Comparison of ENCODE assay signal across 9 cellular contexts in genomic region chr14:54902143-54902520, GRCh38. TPM values are rescaled to one million over a fixed set of nuclear protein-coding genes. Genes with fewer than 3 reads are reported as not detected.
A peak's percentile ranks its signal among the peaks of the same experiment; 100 is the strongest.
DNase-seq lines count a peak whose midpoint lies in the region; ATAC-seq, FAIRE-seq and TF ChIP-seq lines count a peak whose summit lies in the region.
"Had no signal": no experiment of that assay in that cellular context is flagged by ENCODE, and none has a peak within 500 bp of the region (broad histone marks: within the 10 kb centered on the region; RNA-seq: fewer than 3 reads in every experiment).

No MANE protein-coding gene starts in this region.

- no TSS peak for BruUV-seq in HepG2 (replicated peaks; lab: Mats Ljungman, UMichigan)

- H3K4me3 ChIP-seq in HepG2 (replicated peaks in 1 of 3; ENCODE audit: insufficient read depth in 1 of 3, low read depth in 2 of 3, low read length in 3 of 3): peak overlapping the region; percentile 82 to 98 (median 93)

- TF ChIP-seq RAD21 in HepG2 (CRISPR knock-in tag; IDR thresholded peaks at IDR 0.05): no peak; the same call in 1 of the 2 replicates

- POLR2A ChIA-PET in HepG2 (lab: Yijun Ruan, JAX): interaction anchor here (1.1 to 1.9 kb wide), 3 partner anchors 16 to 64 kb away, joined by 3 to 8 read pairs (median 5); no protein-coding TSS in a partner anchor

- H3K36me3 ChIP-seq in HepG2 (replicated peaks in 1 of 2; ENCODE audit: control insufficient read depth in 1 of 2, insufficient read depth in 2 of 2, low read length in 2 of 2): no peaks in the 10 kb centered on the region; a peak in 1 of 5 replicates

- peak overlapping the region; percentile 84 for H3K9ac ChIP-seq in HepG2 (ENCODE audit: insufficient read depth, low read depth, low read length)

- peaks cover 25% of the 10 kb centered on the region for H3K79me2 ChIP-seq in HepG2 (ENCODE audit: insufficient read depth, low read length)

- intact Hi-C loops in HepG2 (cut with micrococcal nuclease; ENCODE audit: unreplicated experiment): loop anchor here (5.0 to 10.0 kb wide), 4 partner anchors 40 to 337 kb away; partner anchors contain the start of gene SAMD4A

- peak; percentile 36; the same call in 1 of the 2 replicates for TF ChIP-seq CTCF in HepG2 (CRISPR knock-in tag; IDR thresholded peaks at IDR 0.05)

- H4K20me1 ChIP-seq in HepG2 (ENCODE audit: insufficient read depth, low read length): peaks cover 2% of the 10 kb centered on the region; the same call in 1 of the 2 replicates

- no peaks in the 10 kb centered on the region; a peak in 1 of 5 replicates for H3K27me3 ChIP-seq in HepG2 (ENCODE audit: control insufficient read depth in 1 of 2, insufficient read depth in 2 of 2, low read length in 2 of 2)

- in situ Hi-C loops in HepG2 (cut with HindIII; ENCODE audit: extremely low pct_ligation_motif_present, low pct_unique_long_range_greater_than_20kb): no loop called here

- H2AFZ ChIP-seq in HepG2 (ENCODE audit: low read length): no peak overlapping the region

- TF ChIP-seq POLR2A in HepG2 (IDR thresholded peaks at IDR 0.05; ENCODE audit: insufficient read depth in 1 of 2, low read depth in 2 of 2, low read length in 2 of 2): no peak

- ATAC-seq in HG02840 (IDR thresholded peaks at IDR 0.05; ENCODE audit: low FRiP score, unreplicated experiment): peak; percentile 50
- ATAC-seq in activated CD4-positive, CD25-positive, alpha-beta regulatory T cell treated with anti-CD3 and anti-CD28 coated beads, Interleukin-2, amount 50 U/mL, for 24 hours: peak; percentile 66 to 68
- peak; percentile 82 for ATAC-seq in HepG2

- DNase-seq in NCI-H526 (lab: John Stamatoyannopoulos, UW) (peak; percentile 48 to 86), NCI-H526 treated with DMSO at 0.1 percent for 48 hours (lab: John Stamatoyannopoulos, UW) (no peak), NCI-H2107 (lab: John Stamatoyannopoulos, UW) (peak; percentile 32), cerebellar cortex (ENCODE audit: low spot score) (peak; percentile 31), HepG2 (ENCODE audit: low spot score) (peak; percentile 62)
- peak; percentile 49 to 66 (median 62) for DNase-seq in stimulated activated CD4-positive, alpha-beta T cell treated with anti-CD3 and anti-CD28 coated beads, TNF-alpha, amount 100 ng/mL, for 1 hour (ENCODE audit: low read depth in 3 of 3, low spot score in 1 of 3)

- WGBS in HepG2 (ENCODE audit: low lambda C conversion rate): no CpG with 5 or more reads among the region's 37 CpGs

- H3K4me1 ChIP-seq in HepG2 (ENCODE audit: insufficient read depth, low read length): peaks cover 33% of the 10 kb centered on the region

- H3K4me2 ChIP-seq in HepG2 (ENCODE audit: low read depth, low read length): peak overlapping the region; percentile 91

- no peak for FAIRE-seq in HepG2 (lab: Jason Lieb, UNC)
- FAIRE-seq: G401.6 had no signal

- TF ChIP-seq EP300 in HepG2 (IDR thresholded peaks at IDR 0.05; ENCODE audit: low read depth in 2 of 2, low read length in 2 of 2): no peak
- no peak for TF ChIP-seq EP300 in HepG2 (CRISPR knock-in tag; IDR thresholded peaks at IDR 0.05; ENCODE audit: borderline replicate concordance)

- peak overlapping the region; percentile 92 for H3K27ac ChIP-seq in HepG2 (ENCODE audit: extremely low read length, insufficient read depth, low read length)

- H3K9me3 ChIP-seq in HepG2 (ENCODE audit: low read length): no peaks in the 10 kb centered on the region

- CTCF ChIA-PET in HepG2 (lab: Yijun Ruan, JAX; ENCODE audit: low intra/inter-chr PET ratio, low total read pairs): no interaction called here

TF ChIP-seq in HepG2, 621 proteins besides CTCF, POLR2A, EP300 and RAD21 (continues in another document):
- TF ChIP-seq SMYD3 (CRISPR knock-in tag; IDR thresholded peaks at IDR 0.05) (no peak), MAFG (CRISPR knock-in tag; IDR thresholded peaks at IDR 0.05) (no peak), HMGXB4 (CRISPR knock-in tag; IDR thresholded peaks at IDR 0.05; ENCODE audit: borderline replicate concordance in 1 of 2, low read depth in 1 of 2) (peak in 1 of 2 experiments; percentile 23; a peak in 1 of 4 replicates), ZNF451 (CRISPR knock-in tag; IDR thresholded peaks at IDR 0.05) (0 out of 2 replicates have a peak, but pooled peaks have one; percentile 4), NFE2 (CRISPR knock-in tag; IDR thresholded peaks at IDR 0.05) (no peak), POGZ (CRISPR knock-in tag; IDR thresholded peaks at IDR 0.05) (peak; percentile 66), SALL1 (CRISPR knock-in tag; IDR thresholded peaks at IDR 0.05) (peak; percentile 11; the same call in 1 of the 2 replicates), ZNF574 (CRISPR knock-in tag; IDR thresholded peaks at IDR 0.05) (no peak; the same call in 1 of the 2 replicates), HDAC1 (CRISPR knock-in tag; IDR thresholded peaks at IDR 0.05) (peak; percentile 69; the same call in 1 of the 2 replicates), ASH2L (IDR thresholded peaks at IDR 0.05; ENCODE audit: insufficient read length, low read depth, low read length) (peak; percentile 71), KLF12 (CRISPR knock-in tag; IDR thresholded peaks at IDR 0.05; ENCODE audit: borderline replicate concordance) (no peak), ZNF12 (CRISPR knock-in tag; IDR thresholded peaks at IDR 0.05) (no peak), THRA (CRISPR knock-in tag; IDR thresholded peaks at IDR 0.05; ENCODE audit: borderline replicate concordance) (peak; percentile 59)

RNA-seq across cellular contexts. Expression of gene GCH1, which starts 0.5 kb away (rescaled TPM):
- 25.2 and 33.2 TPM in 2 replicates for total RNA-seq in HepG2 (2016; rRNA removed; fragmentation: Illumina TruSeq; extraction: Trizol)
- total RNA-seq in HepG2 (2016; cell fraction: cytosol; rRNA removed; fragmentation: Illumina TruSeq; extraction: Trizol; ENCODE audit: low read depth): 3.4 and 3.8 TPM in 2 replicates
- total RNA-seq in HepG2 (2016; cell fraction: insoluble cytoplasmic fraction; rRNA removed; fragmentation: Illumina TruSeq; extraction: Trizol): 25.3 and 36.5 TPM in 2 replicates
- 13.8 and 15.9 TPM in 2 replicates for total RNA-seq in HepG2 (2016; cell fraction: membrane; rRNA removed; fragmentation: Illumina TruSeq; extraction: Trizol)
- total RNA-seq in HepG2 (2016; cell fraction: nucleus; rRNA removed; fragmentation: Illumina TruSeq; extraction: Trizol): 18.2 and 22.1 TPM in 2 replicates
- 13.7 and 15.0 TPM in 2 replicates for polyA plus RNA-seq in HepG2 (2011; rRNA removed)
- 9.2 and 12.4 TPM in 2 replicates for polyA plus RNA-seq in HepG2 (2011; cell fraction: cytosol; rRNA removed)
- 11.5 and 13.2 TPM in 2 replicates for polyA plus RNA-seq in HepG2 (2011; cell fraction: nucleus; rRNA removed)
- 13.8 and 16.8 TPM in 2 replicates for polyA plus RNA-seq in HepG2 (2012)
- polyA plus RNA-seq in HepG2 (2016; cell fraction: cytosol; fragmentation: Illumina TruSeq; extraction: Trizol; ENCODE audit: low read depth): 2.1 and 2.3 TPM in 2 replicates
- 35.3 and 42.9 TPM in 2 replicates for polyA plus RNA-seq in HepG2 (2016; cell fraction: insoluble cytoplasmic fraction; fragmentation: Illumina TruSeq; extraction: Trizol; ENCODE audit: low read depth)
- 10.6 and 11.2 TPM in 2 replicates for polyA plus RNA-seq in HepG2 (2016; cell fraction: membrane; fragmentation: Illumina TruSeq; extraction: Trizol; ENCODE audit: low read depth)
- polyA plus RNA-seq in HepG2 (2016; cell fraction: nucleus; fragmentation: Illumina TruSeq; extraction: Trizol; ENCODE audit: insufficient read depth, low read depth): 34.6 and 35.3 TPM in 2 replicates
- 7.7 and 10.6 TPM in 2 replicates for polyA minus RNA-seq in HepG2 (2011; rRNA and poly(A)+ RNA removed; ENCODE audit: low replicate concordance)
- polyA minus RNA-seq in HepG2 (2011; cell fraction: cytosol; rRNA and poly(A)+ RNA removed): 8.9 and 9.9 TPM in 2 replicates
- 11.3 and 23.6 TPM in 2 replicates for polyA minus RNA-seq in HepG2 (2011; cell fraction: nucleus; rRNA and poly(A)+ RNA removed)
